In the genomic region with DNA sequence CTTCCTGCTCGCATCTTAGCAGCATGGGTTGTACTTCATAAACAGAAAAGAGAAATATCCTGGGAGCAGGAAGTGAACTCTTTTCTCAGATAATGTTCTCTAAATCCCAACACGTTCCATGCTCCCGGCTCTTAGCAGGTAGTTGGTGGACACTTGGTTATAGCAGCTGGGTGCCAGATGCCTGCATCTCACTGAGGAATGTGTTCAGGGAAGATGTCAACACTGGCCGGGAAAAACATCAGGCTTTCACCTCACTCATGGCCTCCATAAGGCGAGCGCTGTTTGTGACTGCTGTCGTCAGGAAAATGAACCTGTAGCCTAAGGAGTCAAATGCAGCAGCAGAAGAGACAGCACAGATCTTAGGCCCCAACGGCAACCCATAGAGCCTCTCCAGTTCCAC, we compare ENCODE assay signal across 1 cellular context.
TF ChIP-seq lines count a peak whose summit lies in the region.

No MANE protein-coding gene starts in this region.

TF ChIP-seq in HEK293T, 16 proteins besides CTCF, POLR2A, EP300 and RAD21:
- TF ChIP-seq BHLHE40 (IDR thresholded peaks at IDR 0.05; ENCODE audit: borderline replicate concordance): no peak
- no peak for TF ChIP-seq L3MBTL2 (conservative IDR thresholded peaks at IDR 0.05)
- no peak for TF ChIP-seq SP1 (IDR thresholded peaks at IDR 0.05)
- no peak for TF ChIP-seq FOXM1 (IDR thresholded peaks at IDR 0.05; ENCODE audit: borderline replicate concordance)
- no peak for TF ChIP-seq LEF1 (IDR thresholded peaks at IDR 0.05; ENCODE audit: borderline replicate concordance)
- TF ChIP-seq HDGF (IDR thresholded peaks at IDR 0.05; ENCODE audit: borderline replicate concordance): no peak
- no peak for TF ChIP-seq ARNT (IDR thresholded peaks at IDR 0.05)
- no peak for TF ChIP-seq FOXK2 (IDR thresholded peaks at IDR 0.05)
- TF ChIP-seq CTBP1 (IDR thresholded peaks at IDR 0.05; ENCODE audit: borderline replicate concordance): no peak
- no peak for TF ChIP-seq SUZ12 (IDR thresholded peaks at IDR 0.05)
- TF ChIP-seq TARDBP (IDR thresholded peaks at IDR 0.05): no peak
- no peak for TF ChIP-seq ELF4 (IDR thresholded peaks at IDR 0.05)
- TF ChIP-seq ZNF384 (IDR thresholded peaks at IDR 0.05): no peak
- TF ChIP-seq FOXA1 (IDR thresholded peaks at IDR 0.05): no peak
- no peak for TF ChIP-seq NFRKB (IDR thresholded peaks at IDR 0.05)
- TF ChIP-seq PKNOX1 (IDR thresholded peaks at IDR 0.05): no peak
